ENCODE assay signal across 1 cellular context in genomic region chr16:20904507-20905079, GRCh38.
A peak's percentile ranks its signal among the peaks of the same experiment; 100 is the strongest.
TF ChIP-seq lines count a peak whose summit lies in the region.

No MANE protein-coding gene starts in this region.

TF ChIP-seq in GM12878, 131 proteins besides CTCF, POLR2A, EP300 and RAD21 (continued from another document and continues in another):
- TF ChIP-seq YY1 (IDR thresholded peaks at IDR 0.05; ENCODE audit: low read depth, low read length) (no peak), NKRF (conservative IDR thresholded peaks at IDR 0.05) (no peak), ATF7 (IDR thresholded peaks at IDR 0.05; ENCODE audit: low read depth) (peak; percentile 89), SRF (IDR thresholded peaks at IDR 0.05; ENCODE audit: low read depth in 2 of 2, low read length in 2 of 2) (no peak), ATF3 (IDR thresholded peaks at IDR 0.05; ENCODE audit: borderline replicate concordance, extremely low read depth, low read depth, low read length) (no peak), FOXK2 (IDR thresholded peaks at IDR 0.05) (no peak), SP1 (IDR thresholded peaks at IDR 0.05; ENCODE audit: low read depth, low read length) (no peak), SMARCA5 (IDR thresholded peaks at IDR 0.05) (no peak), DPF2 (IDR thresholded peaks at IDR 0.05) (peak; percentile 82), SUPT20H (IDR thresholded peaks at IDR 0.05; ENCODE audit: borderline replicate concordance, control insufficient read depth, low read depth, low read length) (no peak), ZNF622 (IDR thresholded peaks at IDR 0.05) (no peak), NRF1 (conservative IDR thresholded peaks at IDR 0.05; ENCODE audit: low read depth, low read length) (no peak), ZBTB4 (CRISPR knock-in tag; IDR thresholded peaks at IDR 0.05) (no peak), EGR1 (IDR thresholded peaks at IDR 0.05; ENCODE audit: borderline replicate concordance in 1 of 2, low read depth in 2 of 2, low read length in 2 of 2) (peak in 1 of 2 experiments; percentile 50; a peak in 1 of 3 replicates), SMC3 (IDR thresholded peaks at IDR 0.05; ENCODE audit: borderline replicate concordance, low read length) (no peak), CHD1 (IDR thresholded peaks at IDR 0.05; ENCODE audit: low read depth, low read length) (no peak), ZNF24 (IDR thresholded peaks at IDR 0.05) (no peak), GABPA (IDR thresholded peaks at IDR 0.05; ENCODE audit: low read depth) (0 out of 2 replicates have a peak, but pooled peaks have one; percentile 38), MTA3 (IDR thresholded peaks at IDR 0.05; ENCODE audit: borderline replicate concordance, low read length) (no peak), E2F4 (IDR thresholded peaks at IDR 0.05; ENCODE audit: low read depth, low read length) (no peak), PAX8 (IDR thresholded peaks at IDR 0.05) (no peak), CREB1 (IDR thresholded peaks at IDR 0.05; ENCODE audit: low read depth) (no peak), WRNIP1 (IDR thresholded peaks at IDR 0.05; ENCODE audit: borderline replicate concordance, low read depth, low read length) (no peak), NBN (IDR thresholded peaks at IDR 0.05) (peak; percentile 97), MLLT1 (IDR thresholded peaks at IDR 0.05) (peak; percentile 94), LARP7 (IDR thresholded peaks at IDR 0.05) (no peak), KLF5 (IDR thresholded peaks at IDR 0.05; ENCODE audit: partially characterized antibody) (no peak), MTA2 (IDR thresholded peaks at IDR 0.05; ENCODE audit: low read depth) (peak; percentile 91), HCFC1 (IDR thresholded peaks at IDR 0.05; ENCODE audit: low read length) (no peak), POLR2AphosphoS2 (IDR thresholded peaks at IDR 0.05; ENCODE audit: low read depth, low read length) (no peak), TCF3 (IDR thresholded peaks at IDR 0.05; ENCODE audit: borderline replicate concordance, insufficient read depth, low read depth, low read length) (no peak), CHD2 (IDR thresholded peaks at IDR 0.05; ENCODE audit: borderline replicate concordance, low read depth, low read length) (0 out of 2 replicates have a peak, but pooled peaks have one; percentile 14), SPI1 (IDR thresholded peaks at IDR 0.05; ENCODE audit: borderline replicate concordance, insufficient read depth, low read depth, low read length) (peak; percentile 96), SMAD1 (IDR thresholded peaks at IDR 0.05; ENCODE audit: low read depth, partially characterized antibody) (no peak), MEF2B (IDR thresholded peaks at IDR 0.05; ENCODE audit: partially characterized antibody, poor library complexity, severe bottlenecking) (peak; percentile 70), CHD4 (IDR thresholded peaks at IDR 0.05) (no peak), PBX3 (IDR thresholded peaks at IDR 0.05; ENCODE audit: insufficient replicate concordance, low read depth, low read length) (no peak), BCL3 (IDR thresholded peaks at IDR 0.05; ENCODE audit: borderline replicate concordance, insufficient read depth, low read depth, low read length, poor library complexity, severe bottlenecking) (no peak), E2F8 (IDR thresholded peaks at IDR 0.05; ENCODE audit: low read depth, partially characterized antibody) (no peak), CBFB (IDR thresholded peaks at IDR 0.05; ENCODE audit: low read depth) (peak; percentile 92), RUNX3 (IDR thresholded peaks at IDR 0.05; ENCODE audit: low read length) (peak; percentile 99), ETV6 (conservative IDR thresholded peaks at IDR 0.05 in 1 of 2, IDR thresholded peaks at IDR 0.05 in 1 of 2; ENCODE audit: borderline replicate concordance in 1 of 2, low read depth in 1 of 2) (peak in 1 of 2 experiments; percentile 100; a peak in 2 of 4 replicates), NR2F1 (conservative IDR thresholded peaks at IDR 0.05) (no peak), SUZ12 (IDR thresholded peaks at IDR 0.05; ENCODE audit: unreplicated experiment) (no peak), ZNF687 (IDR thresholded peaks at IDR 0.05) (no peak), HSF1 (IDR thresholded peaks at IDR 0.05; ENCODE audit: low read depth, low read length) (no peak)
